ENCODE assay signal across 1 cellular context in the genomic region with DNA sequence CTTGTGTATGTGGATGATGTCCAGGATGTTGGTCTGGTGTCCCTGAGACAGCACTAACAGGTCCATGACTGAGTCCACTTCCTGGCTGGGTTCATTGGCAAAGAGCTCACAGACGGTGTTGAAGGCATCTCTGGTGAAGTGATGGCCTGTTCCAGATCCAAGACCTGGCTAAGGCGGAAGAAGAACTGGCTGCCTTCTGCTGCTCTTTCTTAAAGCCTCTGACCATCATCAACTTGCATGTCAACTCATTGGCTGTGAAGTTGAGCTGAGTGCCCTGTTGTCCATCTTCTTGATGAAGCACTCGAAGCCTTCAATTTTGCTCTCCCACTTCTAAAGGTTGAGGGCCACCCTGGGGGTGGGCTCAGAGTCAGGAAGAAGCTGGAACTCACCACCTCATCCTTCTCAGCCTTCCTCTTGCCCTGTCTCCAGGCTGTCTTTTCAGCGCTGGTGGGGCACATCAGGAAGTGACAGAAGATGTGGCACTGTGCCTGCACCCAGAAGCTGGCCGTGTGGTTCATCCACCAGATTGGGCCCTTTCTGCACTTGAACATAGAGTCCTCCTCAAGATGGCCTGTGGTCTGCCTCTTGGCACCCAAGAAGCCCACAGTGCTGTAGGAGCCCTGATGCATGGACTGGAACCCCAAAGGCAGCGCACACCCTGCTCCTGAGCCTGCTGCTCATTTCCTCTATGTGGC. TPM values are rescaled to one million over a fixed set of nuclear protein-coding genes. Genes with fewer than 3 reads are reported as not detected.
"Had no signal": no experiment of that assay in that cellular context is flagged by ENCODE, and none has a peak within 500 bp of the region (broad histone marks: within the 10 kb centered on the region; RNA-seq: fewer than 3 reads in every experiment).

No MANE protein-coding gene starts in this region.

RNA-seq across cellular contexts. Expression of a gene that starts 53.3 kb away (rescaled TPM):
- total RNA-seq: lung microvascular endothelial cell had no signal
